25 cellular contexts compared by ENCODE assay signal in the genomic region with DNA sequence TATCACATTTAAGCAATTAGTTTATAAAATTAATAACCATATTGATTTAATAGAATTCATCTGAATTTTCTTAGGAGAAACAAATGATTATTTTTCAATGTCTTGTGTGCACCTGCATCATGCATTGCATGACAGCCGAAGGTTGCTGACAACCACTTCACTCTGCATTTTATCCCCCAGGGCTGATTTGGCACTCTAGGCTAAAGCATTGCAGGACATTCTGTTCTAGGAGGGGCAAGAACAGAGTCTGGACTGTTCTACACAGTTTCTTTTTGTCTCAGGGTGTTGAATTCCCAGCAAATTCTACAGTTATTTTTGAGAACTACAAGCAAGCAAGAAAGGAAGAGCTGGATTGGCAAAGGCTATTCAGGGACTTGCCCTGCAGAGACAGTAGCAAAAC.
"Had no signal": no experiment of that assay in that cellular context is flagged by ENCODE, and none has a peak within 500 bp of the region (broad histone marks: within the 10 kb centered on the region; RNA-seq: fewer than 3 reads in every experiment).

No MANE protein-coding gene starts in this region.

- H3K4me3 ChIP-seq: lung, mucosa of descending colon, ovary, right atrium auricular region, right lobe of liver, skin epidermis, stomach, testis, tibial nerve, uterus had no signal

- H3K4me1 ChIP-seq: right atrium auricular region, right lobe of liver, stomach, testis, uterus had no signal

- H3K27me3 Mint-ChIP-seq: memory B cell; naive thymus-derived CD4-positive, alpha-beta T cell; natural killer cell treated with Interleukin-12 subunit alpha and Interleukin-12 subunit beta and Interleukin-15 and Interleukin-18, amount 100 ng/mL, for 72 hours; progenitor cell of endocrine pancreas; stimulated activated naive B cell treated with anti-CD40 and anti-IgM and Interleukin-4, amounts not matched to agents 10 μg/mL and 1 μg/mL and 100 μg/mL, for 72 hours; type B pancreatic cell had no signal

- H3K9me3 Mint-ChIP-seq: type B pancreatic cell had no signal

- H3K36me3 Mint-ChIP-seq: memory B cell; naive thymus-derived CD4-positive, alpha-beta T cell; stimulated activated naive B cell treated with anti-CD40 and anti-IgM and Interleukin-4, amounts not matched to agents 10 μg/mL and 1 μg/mL and 100 μg/mL, for 72 hours; type B pancreatic cell had no signal

- H3K4me3 Mint-ChIP-seq: memory B cell; naive thymus-derived CD4-positive, alpha-beta T cell; natural killer cell treated with Interleukin-12 subunit alpha and Interleukin-12 subunit beta and Interleukin-15 and Interleukin-18, amount 100 ng/mL, for 72 hours; stimulated activated naive B cell treated with anti-CD40 and anti-IgM and Interleukin-4, amounts not matched to agents 10 μg/mL and 1 μg/mL and 100 μg/mL, for 72 hours; type B pancreatic cell had no signal

- ATAC-seq: left lobe of liver; mucosa of descending colon; naive thymus-derived CD4-positive, alpha-beta T cell; natural killer cell treated with Interleukin-12 subunit alpha and Interleukin-12 subunit beta and Interleukin-15 and Interleukin-18, amount 100 ng/mL, for 72 hours; right lobe of liver; stimulated activated naive B cell treated with anti-CD40 and anti-IgM and Interleukin-4, amounts not matched to agents 10 μg/mL and 1 μg/mL and 100 μg/mL, for 72 hours; stimulated activated naive CD8-positive, alpha-beta T cell treated with anti-CD3 and anti-CD28 coated beads, Interleukin-15, Interleukin-2, amounts not matched to agents 100 U/mL and 50 U/mL, for 24 hours had no signal

- H3K36me3 ChIP-seq: ovary, right atrium auricular region, right lobe of liver, stomach, tibial nerve, uterus had no signal

- H3K27ac ChIP-seq: ovary, right atrium auricular region, right lobe of liver, skin epidermis, stomach, testis, tibial nerve, uterus had no signal

- H3K27ac Mint-ChIP-seq: memory B cell; naive thymus-derived CD4-positive, alpha-beta T cell; natural killer cell treated with Interleukin-12 subunit alpha and Interleukin-12 subunit beta and Interleukin-15 and Interleukin-18, amount 100 ng/mL, for 72 hours; progenitor cell of endocrine pancreas; stimulated activated naive B cell treated with anti-CD40 and anti-IgM and Interleukin-4, amounts not matched to agents 10 μg/mL and 1 μg/mL and 100 μg/mL, for 72 hours; type B pancreatic cell had no signal

- H3K4me1 Mint-ChIP-seq: memory B cell; naive thymus-derived CD4-positive, alpha-beta T cell; stimulated activated naive B cell treated with anti-CD40 and anti-IgM and Interleukin-4, amounts not matched to agents 10 μg/mL and 1 μg/mL and 100 μg/mL, for 72 hours had no signal

- DNase-seq: head of caudate nucleus; islet precursor cell; midbrain; mucosa of descending colon; naive thymus-derived CD4-positive, alpha-beta T cell; ovary; right lobe of liver; stimulated activated CD4-positive, alpha-beta T cell treated with anti-CD3 and anti-CD28 coated beads, Interleukin-12 subunit alpha, Interleukin-12 subunit beta, amount 100 ng/mL, for 4 hours; stimulated activated CD4-positive, alpha-beta T cell treated with anti-CD3 and anti-CD28 coated beads, Interleukin-15, amount 100 ng/mL, for 24 hours; stimulated activated CD4-positive, alpha-beta T cell treated with anti-CD3 and anti-CD28 coated beads, Interleukin-2, amount 100 ng/mL, for 24 hours; stimulated activated CD4-positive, alpha-beta T cell treated with anti-CD3 and anti-CD28 coated beads, Interleukin-4, amount 100 ng/mL, for 1 hour; stimulated activated naive B cell treated with anti-CD40 and anti-IgM and Interleukin-4, amounts not matched to agents 10 μg/mL and 1 μg/mL and 100 μg/mL, for 72 hours; stimulated activated naive CD8-positive, alpha-beta T cell treated with anti-CD3 and anti-CD28 coated beads, Interleukin-15, Interleukin-2, amounts not matched to agents 100 U/mL and 50 U/mL, for 24 hours; stomach; testis; uterus had no signal

- H3K9me3 ChIP-seq: ovary, right atrium auricular region, right lobe of liver, stomach, testis, tibial nerve, uterus had no signal

- H3K27me3 ChIP-seq: ovary, right atrium auricular region, right lobe of liver, stomach, testis, tibial nerve, uterus had no signal
